In genomic region chr1:40058097-40058452, GRCh38 we compare ENCODE assay signal across 1 cellular context.
TF ChIP-seq lines count a peak whose summit lies in the region.

No MANE protein-coding gene starts in this region.

TF ChIP-seq in K562, 482 proteins besides CTCF, POLR2A, EP300 and RAD21 (continues in another document):
- TF ChIP-seq ZNF124 (CRISPR knock-in tag; IDR thresholded peaks at IDR 0.05) = no peak
- peak; percentile 89 for TF ChIP-seq DACH1 (IDR thresholded peaks at IDR 0.05; ENCODE audit: partially characterized antibody)
- no peak for TF ChIP-seq ZBTB8A (IDR thresholded peaks at IDR 0.05; ENCODE audit: partially characterized antibody)
- no peak for TF ChIP-seq MEF2D (tag; conservative IDR thresholded peaks at IDR 0.05; ENCODE audit: low read depth)
- TF ChIP-seq ZNF263 (CRISPR knock-in tag; IDR thresholded peaks at IDR 0.05; ENCODE audit: borderline replicate concordance) = no peak
- TF ChIP-seq FOXM1 (IDR thresholded peaks at IDR 0.05; ENCODE audit: low read depth) = 0 out of 2 replicates have a peak, but pooled peaks have one; percentile 47
- no peak for TF ChIP-seq FOXM1 (CRISPR knock-in tag; IDR thresholded peaks at IDR 0.05; ENCODE audit: low read depth)
- no peak for TF ChIP-seq HNRNPLL (IDR thresholded peaks at IDR 0.05; ENCODE audit: low read depth, low read length, poor library complexity, severe bottlenecking)
- no peak for TF ChIP-seq FOXP4 (CRISPR knock-in tag; IDR thresholded peaks at IDR 0.05; ENCODE audit: borderline replicate concordance)
- TF ChIP-seq ZNF76 (CRISPR knock-in tag; IDR thresholded peaks at IDR 0.05; ENCODE audit: borderline replicate concordance) = no peak
- TF ChIP-seq MTA2 (IDR thresholded peaks at IDR 0.05; ENCODE audit: low read depth) = peak; percentile 48
- peak; percentile 13; the same call in 1 of the 2 replicates for TF ChIP-seq PKNOX1 (IDR thresholded peaks at IDR 0.05)
- no peak for TF ChIP-seq KLF16 (IDR thresholded peaks at IDR 0.05)
- no peak for TF ChIP-seq TSC22D4 (tag; IDR thresholded peaks at IDR 0.05)
- TF ChIP-seq CCNT2 (IDR thresholded peaks at IDR 0.05; ENCODE audit: borderline replicate concordance, extremely low read depth, insufficient read length, low read depth, low read length) = no peak
- TF ChIP-seq PHTF2 (CRISPR knock-in tag; IDR thresholded peaks at IDR 0.05) = no peak
- TF ChIP-seq, protein P1, sequence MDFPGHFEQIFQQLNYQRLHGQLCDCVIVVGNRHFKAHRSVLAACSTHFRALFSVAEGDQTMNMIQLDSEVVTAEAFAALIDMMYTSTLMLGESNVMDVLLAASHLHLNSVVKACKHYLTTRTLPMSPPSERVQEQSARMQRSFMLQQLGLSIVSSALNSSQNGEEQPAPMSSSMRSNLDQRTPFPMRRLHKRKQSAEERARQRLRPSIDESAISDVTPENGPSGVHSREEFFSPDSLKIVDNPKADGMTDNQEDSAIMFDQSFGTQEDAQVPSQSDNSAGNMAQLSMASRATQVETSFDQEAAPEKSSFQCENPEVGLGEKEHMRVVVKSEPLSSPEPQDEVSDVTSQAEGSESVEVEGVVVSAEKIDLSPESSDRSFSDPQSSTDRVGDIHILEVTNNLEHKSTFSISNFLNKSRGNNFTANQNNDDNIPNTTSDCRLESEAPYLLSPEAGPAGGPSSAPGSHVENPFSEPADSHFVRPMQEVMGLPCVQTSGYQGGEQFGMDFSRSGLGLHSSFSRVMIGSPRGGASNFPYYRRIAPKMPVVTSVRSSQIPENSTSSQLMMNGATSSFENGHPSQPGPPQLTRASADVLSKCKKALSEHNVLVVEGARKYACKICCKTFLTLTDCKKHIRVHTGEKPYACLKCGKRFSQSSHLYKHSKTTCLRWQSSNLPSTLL (IDR thresholded peaks at IDR 0.05) = no peak
- TF ChIP-seq MECOM (CRISPR knock-in tag; IDR thresholded peaks at IDR 0.05) = peak; percentile 64
- TF ChIP-seq MEIS2 (IDR thresholded peaks at IDR 0.05; ENCODE audit: partially characterized antibody) = peak; percentile 94
- TF ChIP-seq ZNF3 (CRISPR knock-in tag; IDR thresholded peaks at IDR 0.05) = no peak
- peak; percentile 7; the same call in 1 of the 2 replicates for TF ChIP-seq ZEB2 (IDR thresholded peaks at IDR 0.05)
- TF ChIP-seq KAT2B (IDR thresholded peaks at IDR 0.05; ENCODE audit: low read depth, low read length) = no peak
- TF ChIP-seq, protein P2, sequence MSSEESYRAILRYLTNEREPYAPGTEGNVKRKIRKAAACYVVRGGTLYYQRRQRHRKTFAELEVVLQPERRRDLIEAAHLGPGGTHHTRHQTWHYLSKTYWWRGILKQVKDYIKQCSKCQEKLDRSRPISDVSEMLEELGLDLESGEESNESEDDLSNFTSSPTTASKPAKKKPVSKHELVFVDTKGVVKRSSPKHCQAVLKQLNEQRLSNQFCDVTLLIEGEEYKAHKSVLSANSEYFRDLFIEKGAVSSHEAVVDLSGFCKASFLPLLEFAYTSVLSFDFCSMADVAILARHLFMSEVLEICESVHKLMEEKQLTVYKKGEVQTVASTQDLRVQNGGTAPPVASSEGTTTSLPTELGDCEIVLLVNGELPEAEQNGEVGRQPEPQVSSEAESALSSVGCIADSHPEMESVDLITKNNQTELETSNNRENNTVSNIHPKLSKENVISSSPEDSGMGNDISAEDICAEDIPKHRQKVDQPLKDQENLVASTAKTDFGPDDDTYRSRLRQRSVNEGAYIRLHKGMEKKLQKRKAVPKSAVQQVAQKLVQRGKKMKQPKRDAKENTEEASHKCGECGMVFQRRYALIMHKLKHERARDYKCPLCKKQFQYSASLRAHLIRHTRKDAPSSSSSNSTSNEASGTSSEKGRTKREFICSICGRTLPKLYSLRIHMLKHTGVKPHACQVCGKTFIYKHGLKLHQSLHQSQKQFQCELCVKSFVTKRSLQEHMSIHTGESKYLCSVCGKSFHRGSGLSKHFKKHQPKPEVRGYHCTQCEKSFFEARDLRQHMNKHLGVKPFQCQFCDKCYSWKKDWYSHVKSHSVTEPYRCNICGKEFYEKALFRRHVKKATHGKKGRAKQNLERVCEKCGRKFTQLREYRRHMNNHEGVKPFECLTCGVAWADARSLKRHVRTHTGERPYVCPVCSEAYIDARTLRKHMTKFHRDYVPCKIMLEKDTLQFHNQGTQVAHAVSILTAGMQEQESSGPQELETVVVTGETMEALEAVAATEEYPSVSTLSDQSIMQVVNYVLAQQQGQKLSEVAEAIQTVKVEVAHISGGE (CRISPR knock-in tag; IDR thresholded peaks at IDR 0.05) = 0 out of 6 replicates have a peak, but pooled peaks of 1 of the 3 experiments have one; percentile 7
- TF ChIP-seq TAL1 (IDR thresholded peaks at IDR 0.05) = peak; percentile 43; the same call in 1 of the 2 replicates
- TF ChIP-seq GMEB1 (CRISPR knock-in tag; IDR thresholded peaks at IDR 0.05) = no peak
- TF ChIP-seq MIER1 (IDR thresholded peaks at IDR 0.05; ENCODE audit: low read depth) = no peak
- no peak for TF ChIP-seq CHD1 (IDR thresholded peaks at IDR 0.05; ENCODE audit: low read length)
- TF ChIP-seq NCOR1 (IDR thresholded peaks at IDR 0.05) = peak; percentile 32; the same call in 1 of the 2 replicates
- TF ChIP-seq, protein P3, sequence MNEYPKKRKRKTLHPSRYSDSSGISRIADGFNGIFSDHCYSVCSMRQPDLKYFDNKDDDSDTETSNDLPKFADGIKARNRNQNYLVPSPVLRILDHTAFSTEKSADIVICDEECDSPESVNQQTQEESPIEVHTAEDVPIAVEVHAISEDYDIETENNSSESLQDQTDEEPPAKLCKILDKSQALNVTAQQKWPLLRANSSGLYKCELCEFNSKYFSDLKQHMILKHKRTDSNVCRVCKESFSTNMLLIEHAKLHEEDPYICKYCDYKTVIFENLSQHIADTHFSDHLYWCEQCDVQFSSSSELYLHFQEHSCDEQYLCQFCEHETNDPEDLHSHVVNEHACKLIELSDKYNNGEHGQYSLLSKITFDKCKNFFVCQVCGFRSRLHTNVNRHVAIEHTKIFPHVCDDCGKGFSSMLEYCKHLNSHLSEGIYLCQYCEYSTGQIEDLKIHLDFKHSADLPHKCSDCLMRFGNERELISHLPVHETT (CRISPR knock-in tag; conservative IDR thresholded peaks at IDR 0.05 in 1 of 2, IDR thresholded peaks at IDR 0.05 in 1 of 2) = no peak
- TF ChIP-seq ZNF133 (CRISPR knock-in tag; IDR thresholded peaks at IDR 0.05) = no peak
- TF ChIP-seq LEF1 (IDR thresholded peaks at IDR 0.05) = peak; percentile 27
- no peak for TF ChIP-seq GTF2A2 (tag; IDR thresholded peaks at IDR 0.05)
- TF ChIP-seq, protein P4, sequence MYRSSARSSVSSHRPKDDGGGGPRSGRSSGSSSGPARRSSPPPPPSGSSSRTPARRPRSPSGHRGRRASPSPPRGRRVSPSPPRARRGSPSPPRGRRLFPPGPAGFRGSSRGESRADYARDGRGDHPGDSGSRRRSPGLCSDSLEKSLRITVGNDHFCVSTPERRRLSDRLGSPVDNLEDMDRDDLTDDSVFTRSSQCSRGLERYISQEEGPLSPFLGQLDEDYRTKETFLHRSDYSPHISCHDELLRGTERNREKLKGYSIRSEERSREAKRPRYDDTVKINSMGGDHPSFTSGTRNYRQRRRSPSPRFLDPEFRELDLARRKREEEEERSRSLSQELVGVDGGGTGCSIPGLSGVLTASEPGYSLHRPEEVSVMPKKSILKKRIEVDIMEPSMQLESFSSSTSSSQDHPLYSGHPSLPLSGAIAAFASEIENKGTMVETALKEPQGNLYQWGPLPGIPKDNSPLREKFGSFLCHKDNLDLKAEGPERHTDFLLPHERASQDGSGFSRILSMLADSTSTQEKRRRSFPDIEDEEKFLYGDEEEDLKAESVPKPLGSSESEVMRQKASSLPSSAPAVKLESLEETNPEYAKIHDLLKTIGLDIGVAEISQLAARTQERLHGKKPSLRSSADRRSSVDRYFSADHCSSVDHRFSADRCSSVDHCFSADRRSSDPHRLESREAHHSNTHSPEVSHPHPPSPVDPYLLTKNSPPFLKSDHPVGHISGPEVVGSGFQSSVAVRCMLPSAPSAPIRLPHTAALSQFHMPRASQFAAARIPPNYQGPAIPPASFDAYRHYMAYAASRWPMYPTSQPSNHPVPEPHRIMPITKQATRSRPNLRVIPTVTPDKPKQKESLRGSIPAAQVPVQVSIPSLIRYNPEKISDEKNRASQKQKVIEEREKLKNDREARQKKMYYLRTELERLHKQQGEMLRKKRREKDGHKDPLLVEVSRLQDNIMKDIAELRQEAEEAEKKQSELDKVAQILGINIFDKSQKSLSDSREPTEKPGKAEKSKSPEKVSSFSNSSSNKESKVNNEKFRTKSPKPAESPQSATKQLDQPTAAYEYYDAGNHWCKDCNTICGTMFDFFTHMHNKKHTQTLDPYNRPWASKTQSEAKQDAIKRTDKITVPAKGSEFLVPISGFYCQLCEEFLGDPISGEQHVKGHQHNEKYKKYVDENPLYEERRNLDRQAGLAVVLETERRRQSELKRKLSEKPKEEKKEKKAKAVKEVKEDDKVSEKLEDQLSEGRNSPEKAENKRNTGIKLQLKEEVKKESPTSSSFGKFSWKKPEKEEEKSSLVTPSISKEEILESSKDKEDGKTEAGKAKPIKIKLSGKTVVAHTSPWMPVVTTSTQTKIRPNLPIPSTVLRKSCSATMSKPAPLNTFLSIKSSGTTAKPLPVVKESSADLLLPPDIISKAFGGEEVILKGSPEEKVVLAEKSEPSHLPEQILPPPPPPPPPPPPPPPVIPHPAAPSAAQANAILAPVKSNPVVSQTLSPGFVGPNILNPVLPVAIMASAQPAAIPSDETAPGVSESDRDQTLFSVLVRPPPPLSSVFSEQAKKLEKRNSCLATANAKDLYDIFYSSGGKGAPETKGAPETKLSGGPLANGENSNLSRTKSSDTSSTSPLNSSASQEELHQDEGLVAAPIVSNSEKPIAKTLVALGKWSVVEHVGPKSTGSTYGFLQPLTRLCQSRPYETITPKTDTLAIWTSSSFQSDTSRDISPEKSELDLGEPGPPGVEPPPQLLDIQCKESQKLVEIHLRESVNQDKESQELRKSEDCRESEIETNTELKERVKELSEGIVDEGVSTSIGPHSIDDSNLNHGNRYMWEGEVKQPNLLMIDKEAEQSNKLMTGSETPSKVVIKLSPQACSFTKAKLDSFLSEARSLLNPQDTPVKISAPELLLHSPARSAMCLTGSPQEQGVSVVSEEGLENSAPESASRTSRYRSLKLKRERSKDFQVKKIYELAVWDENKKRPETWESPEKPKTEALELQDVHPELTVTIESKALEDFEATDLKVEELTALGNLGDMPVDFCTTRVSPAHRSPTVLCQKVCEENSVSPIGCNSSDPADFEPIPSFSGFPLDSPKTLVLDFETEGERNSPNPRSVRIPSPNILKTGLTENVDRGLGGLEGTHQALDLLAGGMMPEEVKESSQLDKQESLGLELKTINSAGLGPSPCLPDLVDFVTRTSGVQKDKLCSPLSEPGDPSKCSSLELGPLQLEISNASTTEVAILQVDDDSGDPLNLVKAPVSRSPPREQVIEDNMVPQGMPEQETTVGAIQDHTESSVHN (IDR thresholded peaks at IDR 0.05; ENCODE audit: borderline replicate concordance in 1 of 2, low read depth in 1 of 2) = 0 out of 4 replicates have a peak, but pooled peaks of 1 of the 2 experiments have one; percentile 30
- peak; percentile 6; the same call in 1 of the 2 replicates for TF ChIP-seq JUND (IDR thresholded peaks at IDR 0.05; ENCODE audit: borderline replicate concordance, low read depth, low read length)
- no peak; the same call in 2 of the 3 replicates for TF ChIP-seq JUND (tag; IDR thresholded peaks at IDR 0.05; ENCODE audit: borderline replicate concordance, low read depth, low read length)
- no peak; the same call in none of the 2 replicates for TF ChIP-seq SOX6 (IDR thresholded peaks at IDR 0.05)
- TF ChIP-seq ILK (tag; IDR thresholded peaks at IDR 0.05; ENCODE audit: borderline replicate concordance, low read depth) = no peak
- TF ChIP-seq ARNT (IDR thresholded peaks at IDR 0.05) = no peak
- peak; percentile 47; the same call in 1 of the 2 replicates for TF ChIP-seq CBFA2T2 (conservative IDR thresholded peaks at IDR 0.05)
- TF ChIP-seq ZNF143 (CRISPR knock-in tag; IDR thresholded peaks at IDR 0.05) = no peak
- TF ChIP-seq ZNF324 (CRISPR knock-in tag; IDR thresholded peaks at IDR 0.05) = no peak
- TF ChIP-seq NFRKB (IDR thresholded peaks at IDR 0.05; ENCODE audit: low read depth) = no peak
- TF ChIP-seq BDP1 (IDR thresholded peaks at IDR 0.05; ENCODE audit: insufficient read depth, insufficient read length) = no peak
- TF ChIP-seq, protein P5, sequence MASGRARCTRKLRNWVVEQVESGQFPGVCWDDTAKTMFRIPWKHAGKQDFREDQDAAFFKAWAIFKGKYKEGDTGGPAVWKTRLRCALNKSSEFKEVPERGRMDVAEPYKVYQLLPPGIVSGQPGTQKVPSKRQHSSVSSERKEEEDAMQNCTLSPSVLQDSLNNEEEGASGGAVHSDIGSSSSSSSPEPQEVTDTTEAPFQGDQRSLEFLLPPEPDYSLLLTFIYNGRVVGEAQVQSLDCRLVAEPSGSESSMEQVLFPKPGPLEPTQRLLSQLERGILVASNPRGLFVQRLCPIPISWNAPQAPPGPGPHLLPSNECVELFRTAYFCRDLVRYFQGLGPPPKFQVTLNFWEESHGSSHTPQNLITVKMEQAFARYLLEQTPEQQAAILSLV (tag; IDR thresholded peaks at IDR 0.05) = no peak
- 0 out of 2 replicates have a peak, but pooled peaks have one; percentile 15 for TF ChIP-seq ZNF316 (IDR thresholded peaks at IDR 0.05)
